1 cellular context compared by ENCODE assay signal in the genomic region with DNA sequence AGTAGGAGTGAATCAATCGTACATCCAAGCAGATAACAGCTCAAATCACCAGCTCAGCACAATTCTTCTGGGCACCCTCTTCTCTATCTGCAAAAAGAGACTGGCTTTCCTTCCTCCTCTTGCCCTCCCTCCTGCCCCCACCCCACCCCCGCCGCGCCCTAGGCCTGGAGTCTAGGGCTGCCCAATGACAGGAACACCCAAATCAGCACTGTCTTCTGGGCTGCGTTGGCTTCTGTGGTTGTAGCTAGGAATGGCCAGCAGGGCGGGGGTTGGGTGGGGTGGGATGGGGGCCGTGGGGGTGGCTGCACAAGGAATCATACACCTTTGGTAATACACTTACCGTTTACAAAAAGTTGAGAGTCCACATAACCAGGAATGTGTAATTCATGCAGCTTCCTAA.
TF ChIP-seq lines count a peak whose summit lies in the region.

No MANE protein-coding gene starts in this region.

TF ChIP-seq in GM12878, 131 proteins besides CTCF, POLR2A, EP300 and RAD21 (continued from another document):
- TF ChIP-seq, protein P1, sequence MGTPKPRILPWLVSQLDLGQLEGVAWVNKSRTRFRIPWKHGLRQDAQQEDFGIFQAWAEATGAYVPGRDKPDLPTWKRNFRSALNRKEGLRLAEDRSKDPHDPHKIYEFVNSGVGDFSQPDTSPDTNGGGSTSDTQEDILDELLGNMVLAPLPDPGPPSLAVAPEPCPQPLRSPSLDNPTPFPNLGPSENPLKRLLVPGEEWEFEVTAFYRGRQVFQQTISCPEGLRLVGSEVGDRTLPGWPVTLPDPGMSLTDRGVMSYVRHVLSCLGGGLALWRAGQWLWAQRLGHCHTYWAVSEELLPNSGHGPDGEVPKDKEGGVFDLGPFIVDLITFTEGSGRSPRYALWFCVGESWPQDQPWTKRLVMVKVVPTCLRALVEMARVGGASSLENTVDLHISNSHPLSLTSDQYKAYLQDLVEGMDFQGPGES (IDR thresholded peaks at IDR 0.05), result no peak
- no peak for TF ChIP-seq NFIC (IDR thresholded peaks at IDR 0.05; ENCODE audit: low read depth, low read length)
- TF ChIP-seq RBBP5 (conservative IDR thresholded peaks at IDR 0.05), result no peak
- TF ChIP-seq, protein P2, sequence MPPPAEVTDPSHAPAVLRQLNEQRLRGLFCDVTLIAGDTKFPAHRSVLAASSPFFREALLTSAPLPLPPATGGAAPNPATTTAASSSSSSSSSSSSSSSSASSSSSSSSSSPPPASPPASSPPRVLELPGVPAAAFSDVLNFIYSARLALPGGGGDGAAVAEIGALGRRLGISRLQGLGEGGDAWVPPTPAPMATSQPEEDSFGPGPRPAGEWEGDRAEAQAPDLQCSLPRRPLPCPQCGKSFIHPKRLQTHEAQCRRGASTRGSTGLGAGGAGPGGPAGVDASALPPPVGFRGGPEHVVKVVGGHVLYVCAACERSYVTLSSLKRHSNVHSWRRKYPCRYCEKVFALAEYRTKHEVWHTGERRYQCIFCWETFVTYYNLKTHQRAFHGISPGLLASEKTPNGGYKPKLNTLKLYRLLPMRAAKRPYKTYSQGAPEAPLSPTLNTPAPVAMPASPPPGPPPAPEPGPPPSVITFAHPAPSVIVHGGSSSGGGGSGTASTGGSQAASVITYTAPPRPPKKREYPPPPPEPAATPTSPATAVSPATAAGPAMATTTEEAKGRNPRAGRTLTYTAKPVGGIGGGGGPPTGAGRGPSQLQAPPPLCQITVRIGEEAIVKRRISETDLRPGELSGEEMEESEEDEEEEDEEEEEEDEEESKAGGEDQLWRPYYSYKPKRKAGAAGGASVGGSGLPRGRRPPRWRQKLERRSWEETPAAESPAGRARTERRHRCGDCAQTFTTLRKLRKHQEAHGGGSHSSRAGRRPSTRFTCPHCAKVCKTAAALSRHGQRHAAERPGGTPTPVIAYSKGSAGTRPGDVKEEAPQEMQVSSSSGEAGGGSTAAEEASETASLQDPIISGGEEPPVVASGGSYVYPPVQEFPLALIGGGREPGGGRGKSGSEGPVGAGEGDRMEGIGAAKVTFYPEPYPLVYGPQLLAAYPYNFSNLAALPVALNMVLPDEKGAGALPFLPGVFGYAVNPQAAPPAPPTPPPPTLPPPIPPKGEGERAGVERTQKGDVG (CRISPR knock-in tag; IDR thresholded peaks at IDR 0.05), result no peak
- TF ChIP-seq RCOR1 (conservative IDR thresholded peaks at IDR 0.05; ENCODE audit: low read depth, low read length), result no peak
